24 cellular contexts compared by ENCODE assay signal in genomic region chr7:157702311-157703023, GRCh38.
A peak's percentile ranks its signal among the peaks of the same experiment; 100 is the strongest.
DNase-seq lines count a peak whose midpoint lies in the region; ATAC-seq and TF ChIP-seq lines count a peak whose summit lies in the region.
"Had no signal": no experiment of that assay in that cellular context is flagged by ENCODE, and none has a peak within 500 bp of the region (broad histone marks: within the 10 kb centered on the region; RNA-seq: fewer than 3 reads in every experiment).

No MANE protein-coding gene starts in this region.

- no peaks in the 10 kb centered on the region for H3K79me2 ChIP-seq in neural progenitor cell (ENCODE audit: low read depth)

- H3K27ac ChIP-seq in KOPT-K1 (ENCODE audit: low read depth, low read length, poor library complexity, severe bottlenecking) (peak overlapping the region; percentile 70), neural progenitor cell (no peak overlapping the region)
- H3K27ac ChIP-seq: BLaER1 treated with 17β-estradiol and CSF1 and Interleukin-3, amounts not matched to agents 10 nM and 100 nM; HL-60; suprapubic skin had no signal

- H3K4me3 ChIP-seq in neural progenitor cell = no peak overlapping the region
- H3K4me3 ChIP-seq: BLaER1 treated with 17β-estradiol and CSF1 and Interleukin-3, amounts not matched to agents 10 nM and 100 nM; suprapubic skin had no signal

- H3K36me3 ChIP-seq in KOPT-K1 (ENCODE audit: insufficient read depth, low read length) (no peaks in the 10 kb centered on the region), neural progenitor cell (no peaks in the 10 kb centered on the region)
- H3K36me3 ChIP-seq: BLaER1 treated with 17β-estradiol and CSF1 and Interleukin-3, amounts not matched to agents 10 nM and 100 nM; suprapubic skin had no signal

- peaks cover 86% of the 10 kb centered on the region for H3K27me3 ChIP-seq in neural progenitor cell

- H3K27ac Mint-ChIP-seq in T-helper 17 cell = peak overlapping the region; percentile 27
- peak overlapping the region; percentile 17 for H3K27ac Mint-ChIP-seq in neural progenitor cell
- H3K27ac Mint-ChIP-seq: activated T-helper 17 cell treated with anti-CD3 and anti-CD28 coated beads, Interleukin-2, amount 50 U/mL, for 72 hours; H9 had no signal

- H3K9ac ChIP-seq in neural progenitor cell = no peak overlapping the region
- H3K9ac ChIP-seq: BLaER1 treated with 17β-estradiol and CSF1 and Interleukin-3, amounts not matched to agents 10 nM and 100 nM had no signal

- no peak overlapping the region for H3K4me2 ChIP-seq in neural progenitor cell
- H3K4me2 ChIP-seq: BLaER1 treated with 17β-estradiol and CSF1 and Interleukin-3, amounts not matched to agents 10 nM and 100 nM had no signal

- H3F3A ChIP-seq in neural progenitor cell (ENCODE audit: low read depth) = no peaks in the 10 kb centered on the region

- peaks cover 13% of the 10 kb centered on the region for H3K4me1 ChIP-seq in neural progenitor cell
- H3K4me1 ChIP-seq: BLaER1 treated with 17β-estradiol and CSF1 and Interleukin-3, amounts not matched to agents 10 nM and 100 nM; suprapubic skin had no signal

- H3K27me3 Mint-ChIP-seq in T-helper 17 cell (peaks cover 69% of the 10 kb centered on the region), neural progenitor cell (ENCODE audit: insufficient read depth, low read depth) (peaks cover 3% of the 10 kb centered on the region)

- no peaks in the 10 kb centered on the region for H3K9me3 Mint-ChIP-seq in neural progenitor cell
- H3K9me3 Mint-ChIP-seq: activated T-helper 17 cell treated with anti-CD3 and anti-CD28 coated beads, Interleukin-2, amount 50 U/mL, for 72 hours; H9 had no signal

- H2AFZ ChIP-seq in neural progenitor cell (replicated peaks) = no peak overlapping the region

- DNase-seq in D341Med (ENCODE audit: low spot score) (peak; percentile 13), T-helper 17 cell (no peak), neural progenitor cell (ENCODE audit: low spot score) (no peak), NCI-H748 treated with DMSO at 0.1 percent for 48 hours (lab: John Stamatoyannopoulos, UW) (no peak)
- DNase-seq in stimulated activated naive CD4-positive, alpha-beta T cell (lab: John Stamatoyannopoulos, UW) = no peak
- DNase-seq: ACHN; activated CD4-positive, alpha-beta T cell treated with anti-CD3 and anti-CD28 coated beads, Interleukin-2, amount 50 U/mL, for 1 hour; activated CD8-positive, alpha-beta memory T cell treated with anti-CD3 and anti-CD28 coated beads, Interleukin-2, amount 50 U/mL, for 4 hours; COR-L47; effector CD4-positive, alpha-beta T cell; foreskin fibroblast; left colon; mesenchymal stem cell; NCI-H1105; nucleus accumbens; T-helper 2 cell had no signal

- H3K9me3 ChIP-seq in KOPT-K1 (ENCODE audit: insufficient read depth, low read length, poor library complexity, severe bottlenecking) (no peaks in the 10 kb centered on the region), T-helper 17 cell (ENCODE audit: control insufficient read depth, low read length, poor library complexity, severe bottlenecking) (no peaks in the 10 kb centered on the region), neural progenitor cell (ENCODE audit: low read depth) (no peaks in the 10 kb centered on the region)
- H3K9me3 ChIP-seq: BLaER1 treated with 17β-estradiol and CSF1 and Interleukin-3, amounts not matched to agents 10 nM and 100 nM; suprapubic skin had no signal

- H3K36me3 Mint-ChIP-seq in T-helper 17 cell (ENCODE audit: low read depth) (peaks cover 2% of the 10 kb centered on the region), neural progenitor cell (no peaks in the 10 kb centered on the region)

- H3K4me3 Mint-ChIP-seq in T-helper 17 cell (no peak overlapping the region), neural progenitor cell (no peak overlapping the region)
- H3K4me3 Mint-ChIP-seq: activated T-helper 17 cell treated with anti-CD3 and anti-CD28 coated beads, Interleukin-2, amount 50 U/mL, for 72 hours; H9 had no signal

- H3K4me1 Mint-ChIP-seq in T-helper 17 cell (no peaks in the 10 kb centered on the region), neural progenitor cell (peaks cover 28% of the 10 kb centered on the region)
- H3K4me1 Mint-ChIP-seq: activated T-helper 17 cell treated with anti-CD3 and anti-CD28 coated beads, Interleukin-2, amount 50 U/mL, for 72 hours had no signal

- TF ChIP-seq CTCF in neural progenitor cell (IDR thresholded peaks at IDR 0.05) = no peak

- no peaks in the 10 kb centered on the region for H4K20me1 ChIP-seq in neural progenitor cell (ENCODE audit: low read depth)

- no peak for ATAC-seq in T-helper 17 cell
- ATAC-seq in GM21619 (IDR thresholded peaks at IDR 0.05; ENCODE audit: unreplicated experiment) = no peak
- ATAC-seq in HG02852 (IDR thresholded peaks at IDR 0.05; ENCODE audit: unreplicated experiment) = no peak
- ATAC-seq: activated T-helper 17 cell treated with anti-CD3 and anti-CD28 coated beads, Interleukin-2, amount 50 U/mL, for 72 hours; left colon had no signal
